ENCODE assay signal across 9 cellular contexts in genomic region chr1:32761253-32761877, GRCh38. TPM values are rescaled to one million over a fixed set of nuclear protein-coding genes. Genes with fewer than 3 reads are reported as not detected.
DNase-seq lines count a peak whose midpoint lies in the region; ATAC-seq and TF ChIP-seq lines count a peak whose summit lies in the region.
"Had no signal": no experiment of that assay in that cellular context is flagged by ENCODE, and none has a peak within 500 bp of the region (broad histone marks: within the 10 kb centered on the region; RNA-seq: fewer than 3 reads in every experiment).

No MANE protein-coding gene starts in this region.

- peak; percentile 34 for ATAC-seq in body of pancreas
- no peak for ATAC-seq in GM21423 (IDR thresholded peaks at IDR 0.05; ENCODE audit: unreplicated experiment)
- no peak for ATAC-seq in HG03175 (IDR thresholded peaks at IDR 0.05; ENCODE audit: unreplicated experiment)

- no peaks in the 10 kb centered on the region for H3K36me3 ChIP-seq in CD8-positive, alpha-beta memory T cell (ENCODE audit: insufficient read depth, low read length)
- H3K36me3 ChIP-seq in HUES64 (ENCODE audit: insufficient read depth, low read length) (no peaks in the 10 kb centered on the region), body of pancreas (replicated peaks in 1 of 2; ENCODE audit: insufficient read depth in 1 of 2, low read depth in 2 of 2) (no peaks in the 10 kb centered on the region), mucosa of stomach (ENCODE audit: control insufficient read depth, insufficient read depth, low read length) (no peaks in the 10 kb centered on the region)

- H3K36me3 Mint-ChIP-seq in CD8-positive, alpha-beta memory T cell: no peaks in the 10 kb centered on the region
- H3K36me3 Mint-ChIP-seq: IgD-negative memory B cell had no signal

- 71% methylated on average over 10 of the region's 10 CpGs for WGBS in HUES64
- WGBS in body of pancreas, 2 donors: 0 to 9% methylated on average over 4 to 10 of the region's 10 CpGs

- H3K27me3 Mint-ChIP-seq in CD8-positive, alpha-beta memory T cell: peaks cover 0 to 1% of the 10 kb centered on the region in 2 donors
- H3K27me3 Mint-ChIP-seq: IgD-negative memory B cell had no signal

- peaks cover 30% of the 10 kb centered on the region for H3K4me1 ChIP-seq in CD8-positive, alpha-beta memory T cell (ENCODE audit: insufficient read depth, low read length)
- peaks cover 60% of the 10 kb centered on the region for H3K4me1 ChIP-seq in HUES64 (ENCODE audit: insufficient read depth, low read length)
- peaks cover 92% of the 10 kb centered on the region for H3K4me1 ChIP-seq in body of pancreas
- peaks cover 82% of the 10 kb centered on the region for H3K4me1 ChIP-seq in mucosa of stomach (ENCODE audit: control insufficient read depth, insufficient read depth, low read length)

- peak; percentile 16 to 62 (median 61) for TF ChIP-seq POLR2A in body of pancreas (IDR thresholded peaks at IDR 0.05)

- peak overlapping the region in 6 of 8 donors; percentile 5 to 69 (median 38) for H3K27ac Mint-ChIP-seq in CD8-positive, alpha-beta memory T cell
- H3K27ac Mint-ChIP-seq: IgD-negative memory B cell had no signal

- H3K9me3 Mint-ChIP-seq in CD8-positive, alpha-beta memory T cell: no peaks in the 10 kb centered on the region
- H3K9me3 Mint-ChIP-seq: IgD-negative memory B cell had no signal

- CTCF ChIA-PET in CD8-positive, alpha-beta memory T cell (lab: Charles Lee): no interaction called here

- peak overlapping the region; percentile 12 for H3K27ac ChIP-seq in CD8-positive, alpha-beta memory T cell (ENCODE audit: low read depth, low read length)
- H3K27ac ChIP-seq in HUES64 (ENCODE audit: low read depth, low read length): peak overlapping the region; percentile 97
- peak overlapping the region; percentile 97 to 100 (median 98) for H3K27ac ChIP-seq in body of pancreas

- H3K9me3 ChIP-seq in CD8-positive, alpha-beta memory T cell (ENCODE audit: low read length): no peaks in the 10 kb centered on the region
- H3K9me3 ChIP-seq in HUES64 (ENCODE audit: insufficient read depth, low read depth, low read length) (no peaks in the 10 kb centered on the region), body of pancreas (no peaks in the 10 kb centered on the region), mucosa of stomach (ENCODE audit: control insufficient read depth, low read length) (no peaks in the 10 kb centered on the region)

- H3K4me3 ChIP-seq in CD8-positive, alpha-beta memory T cell (ENCODE audit: low read length): no peak overlapping the region
- H3K4me3 ChIP-seq in HUES64 (ENCODE audit: low read length) (peak overlapping the region; percentile 15), body of pancreas (no peak overlapping the region), mucosa of stomach (ENCODE audit: low read length) (no peak overlapping the region)

- H3K4me1 Mint-ChIP-seq in CD8-positive, alpha-beta memory T cell: peaks cover 7 to 19% (median 11%) of the 10 kb centered on the region in 3 donors

- POLR2A ChIA-PET in CD8-positive, alpha-beta memory T cell (lab: Charles Lee): interaction anchor here (0.6 kb wide), 1 partner anchor 50 kb away, joined by 5 read pairs; no protein-coding TSS in a partner anchor

- intact Hi-C loops in body of pancreas (cut with DNase I): no loop called here

- H3K9ac ChIP-seq in HUES64 (ENCODE audit: low read depth, low read length) (peak overlapping the region; percentile 49), mucosa of stomach (ENCODE audit: low read length) (peak overlapping the region; percentile 82)

- DNase-seq in CD8-positive, alpha-beta memory T cell: no peak
- DNase-seq in body of pancreas (peak; percentile 87 to 94 (median 92)), KG1 (lab: John Stamatoyannopoulos, UW) (no peak), C1 segment of cervical spinal cord (lab: John Stamatoyannopoulos, UW) (no peak)

- peak in 1 of 7 experiments; percentile 1 for TF ChIP-seq CTCF in body of pancreas (IDR thresholded peaks at IDR 0.05)

- no peaks in the 10 kb centered on the region for H3K27me3 ChIP-seq in CD8-positive, alpha-beta memory T cell (ENCODE audit: insufficient read depth, low read length, poor library complexity, severe bottlenecking)
- H3K27me3 ChIP-seq in HUES64 (ENCODE audit: insufficient read depth, low read length): no peaks in the 10 kb centered on the region
- no peaks in the 10 kb centered on the region for H3K27me3 ChIP-seq in body of pancreas
- no peaks in the 10 kb centered on the region for H3K27me3 ChIP-seq in mucosa of stomach (ENCODE audit: control insufficient read depth, insufficient read depth, low read length)

- no peak overlapping the region for H3K4me3 Mint-ChIP-seq in CD8-positive, alpha-beta memory T cell
- H3K4me3 Mint-ChIP-seq: IgD-negative memory B cell had no signal

RNA-seq across cellular contexts. Expression of gene YARS1, which starts 55.8 kb away (rescaled TPM):
- 100 to 1,000 TPM; 205 to 219 TPM for total RNA-seq in CD8-positive, alpha-beta memory T cell
- polyA plus RNA-seq in CD8-positive, alpha-beta memory T cell: 131 TPM
- polyA plus RNA-seq in HUES64 (2013, experiment 1 of 2): 132 TPM
- polyA plus RNA-seq in HUES64 (2013, experiment 2 of 2): 122 TPM
- total RNA-seq in body of pancreas: 10 to 100 TPM; 40.2 to 76.8 TPM

RNA-seq across cellular contexts. Expression of gene S100PBP, which starts 56.1 kb away (rescaled TPM):
- 10 to 100 TPM; 28.6 to 30.6 TPM for total RNA-seq in CD8-positive, alpha-beta memory T cell
- 17.3 TPM for polyA plus RNA-seq in CD8-positive, alpha-beta memory T cell
- 26.0 TPM for polyA plus RNA-seq in HUES64 (2013, experiment 1 of 2)
- 24.2 TPM for polyA plus RNA-seq in HUES64 (2013, experiment 2 of 2)
- total RNA-seq in body of pancreas: 10 to 100 TPM; 15.6 to 27.0 TPM

RNA-seq across cellular contexts. Expression of gene SYNC, which starts 58.8 kb away (rescaled TPM):
- not detected for total RNA-seq in CD8-positive, alpha-beta memory T cell
- polyA plus RNA-seq in CD8-positive, alpha-beta memory T cell: not detected
- polyA plus RNA-seq in HUES64 (2013, experiment 1 of 2): 0.05 TPM
- not detected for polyA plus RNA-seq in HUES64 (2013, experiment 2 of 2)
- 1 to 10 TPM; 2.3 to 4.9 TPM for total RNA-seq in body of pancreas
- polyA plus RNA-seq: IgD-negative memory B cell had no signal

Comparison
In these comparisons a context has a peak if more than half of its experiments do, and no peak if none do; other contexts are left out.
1. DNase-seq: peak in body of pancreas (4 of 4); none in CD8-positive, alpha-beta memory T cell (0 of 5), KG1 (single experiment) and C1 segment of cervical spinal cord (0 of 14).
2. H3K27ac ChIP-seq: peak in every context shown above with its lines; median percentile 98 in body of pancreas; 97 in HUES64; 12 in CD8-positive, alpha-beta memory T cell.